Comparison of ENCODE assay signal across 16 cellular contexts in the genomic region with DNA sequence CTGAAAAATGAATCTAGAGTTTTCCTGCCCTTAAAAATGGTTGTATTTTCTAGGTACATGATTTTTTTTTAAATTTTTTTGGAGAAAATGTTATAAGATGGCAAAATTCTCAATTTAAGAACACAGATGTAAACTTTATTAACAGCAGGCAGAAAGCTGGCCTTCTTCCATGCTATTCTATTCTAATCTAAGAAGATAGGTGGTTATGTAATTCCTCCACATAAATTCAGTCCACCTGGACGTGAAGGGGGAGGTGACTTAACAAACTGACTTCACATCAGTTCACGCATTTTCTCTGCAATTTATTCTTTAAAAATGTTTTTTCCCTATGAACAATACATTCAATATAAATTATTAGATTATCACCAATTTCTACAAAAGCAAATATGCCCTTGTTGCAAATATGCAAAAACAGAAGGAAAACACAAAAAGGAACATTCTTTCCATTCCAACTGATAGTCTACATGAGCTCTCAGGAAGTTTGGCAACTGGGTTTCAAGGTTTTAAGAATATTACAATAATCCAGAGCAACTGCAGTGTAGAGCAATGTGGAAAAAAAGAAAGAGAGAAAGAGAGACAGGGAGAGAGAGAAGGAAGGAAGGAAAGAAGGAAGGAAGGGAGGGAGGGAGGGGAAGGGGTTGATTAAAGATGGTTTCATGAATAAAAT.
"Had no signal": no experiment of that assay in that cellular context is flagged by ENCODE, and none has a peak within 500 bp of the region (broad histone marks: within the 10 kb centered on the region; RNA-seq: fewer than 3 reads in every experiment).

No MANE protein-coding gene starts in this region.

- H3K79me2 ChIP-seq: hepatocyte had no signal

- H3K9me3 Mint-ChIP-seq: activated B cell treated with CpG ODN at 0.5 μM for 24 hours; activated CD4-positive, alpha-beta memory T cell treated with anti-CD3 and anti-CD28 coated beads for 36 hours; activated naive CD4-positive, alpha-beta T cell treated with anti-CD3 and anti-CD28 coated beads for 36 hours; activated T-helper 2 cell treated with anti-CD3 and anti-CD28 coated beads, Interferon-gamma antibody, Interleukin-2, Interleukin-4, amounts not matched to agents 10 μg/mL and 5 μg/mL and 100 μg/mL, durations not matched to agents 14 hours and 24 hours and 36 hours; nephron; stimulated activated naive B cell treated with anti-CD40 and anti-IgM and Interleukin-4, amounts not matched to agents 10 μg/mL and 1 μg/mL and 100 μg/mL, for 72 hours had no signal

- ATAC-seq: left lung had no signal

- H3K27me3 Mint-ChIP-seq: activated CD4-positive, alpha-beta memory T cell treated with anti-CD3 and anti-CD28 coated beads for 36 hours had no signal

- H3K4me1 ChIP-seq: esophagus muscularis mucosa, left lung, sigmoid colon had no signal

- FAIRE-seq: endothelial cell of umbilical vein had no signal

- H3K4me2 ChIP-seq: hepatocyte had no signal

- H3K27me3 ChIP-seq: brain microvascular endothelial cell, esophagus muscularis mucosa, hepatocyte, left lung, sigmoid colon had no signal

- H2AFZ ChIP-seq: hepatocyte had no signal

- H3K4me3 ChIP-seq: esophagus muscularis mucosa, hepatocyte, left lung, sigmoid colon had no signal

- H3K4me3 Mint-ChIP-seq: activated CD4-positive, alpha-beta memory T cell treated with anti-CD3 and anti-CD28 coated beads for 36 hours; activated naive CD4-positive, alpha-beta T cell treated with anti-CD3 and anti-CD28 coated beads for 36 hours; nephron; stimulated activated naive B cell treated with anti-CD40 and anti-IgM and Interleukin-4, amounts not matched to agents 10 μg/mL and 1 μg/mL and 100 μg/mL, for 72 hours had no signal

- H3K27ac ChIP-seq: brain microvascular endothelial cell, esophagus muscularis mucosa, hepatocyte, left lung, sigmoid colon had no signal

- DNase-seq: activated CD4-positive, alpha-beta memory T cell treated with anti-CD3 and anti-CD28 coated beads for 36 hours; activated CD4-positive, alpha-beta T cell treated with anti-CD3 and anti-CD28 coated beads for 4 hours; activated naive CD4-positive, alpha-beta T cell treated with anti-CD3 and anti-CD28 coated beads for 36 hours; aorta; brain microvascular endothelial cell; dermis blood vessel endothelial cell; effector memory CD4-positive, alpha-beta T cell; sigmoid colon had no signal

- H3K27ac Mint-ChIP-seq: activated B cell treated with CpG ODN at 0.5 μM for 24 hours; activated CD4-positive, alpha-beta memory T cell treated with anti-CD3 and anti-CD28 coated beads for 36 hours; activated naive CD4-positive, alpha-beta T cell treated with anti-CD3 and anti-CD28 coated beads for 36 hours; activated T-helper 2 cell treated with anti-CD3 and anti-CD28 coated beads, Interferon-gamma antibody, Interleukin-2, Interleukin-4, amounts not matched to agents 10 μg/mL and 5 μg/mL and 100 μg/mL, durations not matched to agents 14 hours and 24 hours and 36 hours; stimulated activated naive B cell treated with anti-CD40 and anti-IgM and Interleukin-4, amounts not matched to agents 10 μg/mL and 1 μg/mL and 100 μg/mL, for 72 hours had no signal
